In the genomic region with DNA sequence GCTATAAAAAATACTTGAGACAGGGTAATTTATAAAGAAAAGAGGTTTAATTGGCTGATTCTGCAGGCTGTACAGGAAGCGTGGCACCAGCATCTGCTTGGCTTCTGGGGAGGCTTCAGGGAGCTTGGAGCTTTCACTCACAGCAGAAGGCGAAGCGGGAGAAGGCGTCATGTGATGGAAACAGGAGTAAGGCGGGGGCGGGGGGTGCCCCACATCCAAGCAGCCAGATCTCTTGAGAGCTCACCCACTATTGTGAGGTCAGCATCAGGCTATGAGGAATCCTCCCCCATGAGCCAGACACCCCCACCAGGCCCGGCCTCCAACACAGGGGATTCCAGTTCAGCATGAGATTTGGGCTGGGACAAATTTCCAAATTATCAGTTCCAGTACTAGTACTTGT, we compare ENCODE assay signal across 19 cellular contexts.
DNase-seq lines count a peak whose midpoint lies in the region; ATAC-seq and TF ChIP-seq lines count a peak whose summit lies in the region.
"Had no signal": no experiment of that assay in that cellular context is flagged by ENCODE, and none has a peak within 500 bp of the region (broad histone marks: within the 10 kb centered on the region; RNA-seq: fewer than 3 reads in every experiment).

No MANE protein-coding gene starts in this region.

- no peak for TF ChIP-seq CTCF in tibial artery (IDR thresholded peaks at IDR 0.05)

- H3K27me3 ChIP-seq in tibial artery, result no peaks in the 10 kb centered on the region
- H3K27me3 ChIP-seq: foreskin keratinocyte, Peyer's patch, right atrium auricular region had no signal

- H3K4me1 ChIP-seq in tibial artery, result no peaks in the 10 kb centered on the region
- H3K4me1 ChIP-seq: foreskin keratinocyte, Peyer's patch had no signal

- no peak overlapping the region for H3K4me3 ChIP-seq in tibial artery
- H3K4me3 ChIP-seq: lung, Peyer's patch, right atrium auricular region had no signal

- peaks cover 50 to 94% (median 78%) of the 10 kb centered on the region in 3 donors for H3K36me3 ChIP-seq in tibial artery
- H3K36me3 ChIP-seq: WERI-Rb-1 had no signal

- peak; percentile 51 for ATAC-seq in stimulated activated effector memory CD8-positive, alpha-beta T cell treated with anti-CD3 and anti-CD28 coated beads, Interleukin-12 subunit alpha, Interleukin-12 subunit beta, amount 100 ng/mL, for 72 hours
- ATAC-seq in GM21619 (IDR thresholded peaks at IDR 0.05; ENCODE audit: unreplicated experiment), result no peak
- ATAC-seq: foreskin keratinocyte had no signal

- H3K27ac Mint-ChIP-seq in stimulated activated effector memory CD8-positive, alpha-beta T cell treated with anti-CD3 and anti-CD28 coated beads, Interleukin-12 subunit alpha, Interleukin-12 subunit beta, amount 100 ng/mL, for 72 hours, result peak overlapping the region; percentile 51
- H3K27ac Mint-ChIP-seq: activated naive CD8-positive, alpha-beta T cell treated with anti-CD3 and anti-CD28 coated beads, Interleukin-2, amount 10 ng/mL, durations not matched to agents 7 days and 5 days; type B pancreatic cell had no signal

- no peak overlapping the region for H3K4me3 Mint-ChIP-seq in stimulated activated effector memory CD8-positive, alpha-beta T cell treated with anti-CD3 and anti-CD28 coated beads, Interleukin-12 subunit alpha, Interleukin-12 subunit beta, amount 100 ng/mL, for 72 hours
- H3K4me3 Mint-ChIP-seq: activated naive CD8-positive, alpha-beta T cell treated with anti-CD3 and anti-CD28 coated beads, Interleukin-2, amount 10 ng/mL, durations not matched to agents 7 days and 5 days; neural crest cell; type B pancreatic cell had no signal

- intact Hi-C loops in tibial artery (cut with DNase I; ENCODE audit: low total_unique reads), result no loop called here

- DNase-seq in activated T-cell treated with anti-CD3 and anti-CD28 coated beads for 24 hours (ENCODE audit: low read depth) (peak; percentile 24), hepatic stellate cell (ENCODE audit: low spot score) (no peak), tibial artery (no peak)
- DNase-seq in activated T-cell treated with anti-CD3 and anti-CD28 coated beads, Interleukin-2, amount 50 U/mL, for 1 hour, result no peak
- DNase-seq in activated naive CD4-positive, alpha-beta T cell treated with anti-CD3 and anti-CD28 coated beads, Interleukin-2, amount 50 U/mL, for 16 hours, result peak; percentile 47
- peak; percentile 70 for DNase-seq in stimulated activated CD4-positive, alpha-beta T cell treated with anti-CD3 and anti-CD28 coated beads, Interleukin-15, amount 100 ng/mL, for 24 hours
- DNase-seq in stimulated activated effector memory CD8-positive, alpha-beta T cell treated with anti-CD3 and anti-CD28 coated beads, Interleukin-12 subunit alpha, Interleukin-12 subunit beta, amount 100 ng/mL, for 72 hours (ENCODE audit: low spot score in 2 of 2), result no peak
- DNase-seq: ACHN; activated naive CD8-positive, alpha-beta T cell treated with anti-CD3 and anti-CD28 coated beads, Interleukin-2, amount 10 ng/mL, durations not matched to agents 7 days and 5 days; foreskin keratinocyte; NCI-H2107; NCI-H82; WERI-Rb-1 had no signal

- H3K4me1 Mint-ChIP-seq in stimulated activated effector memory CD8-positive, alpha-beta T cell treated with anti-CD3 and anti-CD28 coated beads, Interleukin-12 subunit alpha, Interleukin-12 subunit beta, amount 100 ng/mL, for 72 hours, result peaks cover 37% of the 10 kb centered on the region
- H3K4me1 Mint-ChIP-seq: neural crest cell had no signal

- no peaks in the 10 kb centered on the region for H3K9me3 ChIP-seq in tibial artery
- H3K9me3 ChIP-seq: Peyer's patch, right atrium auricular region had no signal

- no peaks in the 10 kb centered on the region for H3K9me3 Mint-ChIP-seq in stimulated activated effector memory CD8-positive, alpha-beta T cell treated with anti-CD3 and anti-CD28 coated beads, Interleukin-12 subunit alpha, Interleukin-12 subunit beta, amount 100 ng/mL, for 72 hours
- H3K9me3 Mint-ChIP-seq: activated naive CD8-positive, alpha-beta T cell treated with anti-CD3 and anti-CD28 coated beads, Interleukin-2, amount 10 ng/mL, durations not matched to agents 7 days and 5 days; neural crest cell; type B pancreatic cell had no signal

- H3K27ac ChIP-seq in tibial artery, result no peak overlapping the region
- H3K27ac ChIP-seq: foreskin keratinocyte, Peyer's patch, right atrium auricular region, WERI-Rb-1 had no signal

- peaks cover 63% of the 10 kb centered on the region for H3K36me3 Mint-ChIP-seq in stimulated activated effector memory CD8-positive, alpha-beta T cell treated with anti-CD3 and anti-CD28 coated beads, Interleukin-12 subunit alpha, Interleukin-12 subunit beta, amount 100 ng/mL, for 72 hours

Comparison
In these comparisons a context has a peak if more than half of its experiments do, and no peak if none do; other contexts are left out.
1. DNase-seq: peak in activated T-cell treated with anti-CD3 and anti-CD28 coated beads for 24 hours (single experiment), activated naive CD4-positive, alpha-beta T cell treated with anti-CD3 and anti-CD28 coated beads, Interleukin-2, amount 50 U/mL, for 16 hours (single experiment) and stimulated activated CD4-positive, alpha-beta T cell treated with anti-CD3 and anti-CD28 coated beads, Interleukin-15, amount 100 ng/mL, for 24 hours (single experiment); none in activated T-cell treated with anti-CD3 and anti-CD28 coated beads, Interleukin-2, amount 50 U/mL, for 1 hour (single experiment), stimulated activated effector memory CD8-positive, alpha-beta T cell treated with anti-CD3 and anti-CD28 coated beads, Interleukin-12 subunit alpha, Interleukin-12 subunit beta, amount 100 ng/mL, for 72 hours (0 of 2), hepatic stellate cell (single experiment) and tibial artery (0 of 2).